12 cellular contexts compared by ENCODE assay signal in genomic region chr5:111859533-111860270, GRCh38.
DNase-seq lines count a peak whose midpoint lies in the region; ATAC-seq and TF ChIP-seq lines count a peak whose summit lies in the region.
"Had no signal": no experiment of that assay in that cellular context is flagged by ENCODE, and none has a peak within 500 bp of the region (broad histone marks: within the 10 kb centered on the region; RNA-seq: fewer than 3 reads in every experiment).

No MANE protein-coding gene starts in this region.

- DNase-seq in H4 (ENCODE audit: low spot score): peak; percentile 89
- DNase-seq in amniotic epithelial cell (ENCODE audit: low read depth): peak; percentile 97
- DNase-seq in glomerular visceral epithelial cell (ENCODE audit: extremely low spot score): peak; percentile 54
- peak; percentile 90 for DNase-seq in skeletal muscle cell (ENCODE audit: low read depth)
- DNase-seq in ascending aorta (ENCODE audit: low spot score in 2 of 2): no peak
- DNase-seq in RKO (ENCODE audit: low spot score): no peak
- DNase-seq in ACHN: no peak
- DNase-seq: activated CD4-positive, CD25-positive, alpha-beta regulatory T cell treated with anti-CD3 and anti-CD28 coated beads, Interleukin-2, amount 50 U/mL, for 72 hours; NCI-H526 had no signal

- in situ Hi-C loops in ACHN (cut with HindIII; ENCODE audit: low pct_ligation_motif_present, low pct_unique_long_range_greater_than_20kb, low sequenced_read_pairs): no loop called here

- H3K36me3 ChIP-seq in ascending aorta: no peaks in the 10 kb centered on the region
- H3K36me3 ChIP-seq: SJCRH30 had no signal

- H3K4me1 ChIP-seq in ascending aorta: peaks cover 0 to 10% of the 10 kb centered on the region in 2 donors
- H3K4me1 ChIP-seq: SJCRH30 had no signal

- intact Hi-C loops in ascending aorta (cut with DNase I): no loop called here

- no peak overlapping the region for H3K27ac ChIP-seq in ascending aorta
- H3K27ac ChIP-seq: SJCRH30 had no signal

- H3K9me3 ChIP-seq in ascending aorta: no peaks in the 10 kb centered on the region
- H3K9me3 ChIP-seq: SJCRH30 had no signal

- TF ChIP-seq CTCF in ascending aorta (IDR thresholded peaks at IDR 0.05): no peak

- ATAC-seq in GM18858 (IDR thresholded peaks at IDR 0.05; ENCODE audit: unreplicated experiment): no peak
- ATAC-seq: GM12878 had no signal

- H3K4me3 ChIP-seq in skeletal muscle cell (ENCODE audit: low read depth, low read length) (no peak overlapping the region), ascending aorta (no peak overlapping the region)
- H3K4me3 ChIP-seq: GM12878, SJCRH30 had no signal

- no peaks in the 10 kb centered on the region for H3K27me3 ChIP-seq in ascending aorta
- H3K27me3 ChIP-seq: SJCRH30 had no signal

Comparison
In these comparisons a context has a peak if more than half of its experiments do, and no peak if none do; other contexts are left out.
1. DNase-seq: peak in H4 (single experiment), amniotic epithelial cell (single experiment), glomerular visceral epithelial cell (single experiment) and skeletal muscle cell (single experiment); none in ascending aorta (0 of 2), RKO (single experiment) and ACHN (single experiment).